In genomic region chr9:109244179-109245132, GRCh38 we compare ENCODE assay signal across 7 cellular contexts.
DNase-seq lines count a peak whose midpoint lies in the region; ATAC-seq, FAIRE-seq and TF ChIP-seq lines count a peak whose summit lies in the region.

No MANE protein-coding gene starts in this region.

- DNase-seq in GM13977 (ENCODE audit: low spot score), result peak; percentile 73
- peak; percentile 25 for DNase-seq in NCI-H187 treated with DMSO at 0.1 percent for 48 hours (lab: John Stamatoyannopoulos, UW)
- peak; percentile 40 for DNase-seq in mammary epithelial cell
- DNase-seq in kidney, result peak; percentile 82
- peak; percentile 39 for DNase-seq in stimulated activated CD4-positive, alpha-beta T cell treated with anti-CD3 and anti-CD28 coated beads, Interleukin-2, amount 100 ng/mL, for 4 hours (ENCODE audit: low read depth)

- H3K4me3 ChIP-seq in mammary epithelial cell (replicated peaks in 1 of 3; ENCODE audit: insufficient read depth in 1 of 3, low read depth in 2 of 3, low read length in 3 of 3) (no peak overlapping the region), kidney (ENCODE audit: low read length in 2 of 2) (no peak overlapping the region)

- H3K4me1 ChIP-seq in mammary epithelial cell (ENCODE audit: insufficient read depth, low read length), result no peaks in the 10 kb centered on the region
- no peaks in the 10 kb centered on the region for H3K4me1 ChIP-seq in kidney (ENCODE audit: control insufficient read depth in 1 of 2, insufficient read depth in 1 of 2, low read depth in 1 of 2, low read length in 2 of 2)

- dilution Hi-C loops in mammary epithelial cell (cut with HindIII; ENCODE audit: low sequenced_read_pairs), result loop anchor here (5.0 kb wide), 4 partner anchors 33 to 92 kb away; partner anchors contain the start of gene EPB41L4B

- H3K9ac ChIP-seq in mammary epithelial cell (ENCODE audit: insufficient read depth, low read length) (no peak overlapping the region), kidney (ENCODE audit: low read length in 2 of 2) (no peak overlapping the region)

- TF ChIP-seq CTCF in GM13977 (IDR thresholded peaks at IDR 0.05; ENCODE audit: extremely low read depth, insufficient read depth, missing control alignments) (peak; percentile 94), VCaP (conservative IDR thresholded peaks at IDR 0.05) (peak; percentile 99), mammary epithelial cell (conservative IDR thresholded peaks at IDR 0.05 in 1 of 2, IDR thresholded peaks at IDR 0.05 in 1 of 2; ENCODE audit: extremely low read depth in 1 of 2, insufficient read depth in 1 of 2, low read depth in 1 of 2, low read length in 2 of 2) (peak; percentile 93 to 98), kidney (IDR thresholded peaks at IDR 0.05; ENCODE audit: borderline replicate concordance, extremely low read depth, insufficient read depth) (peak; percentile 85)

- no peak overlapping the region for H2AFZ ChIP-seq in mammary epithelial cell (ENCODE audit: low read depth, low read length)

- CTCF ChIA-PET in mammary epithelial cell (lab: Charles Lee; ENCODE audit: low non-redundant PET), result no interaction called here

- H3K4me2 ChIP-seq in mammary epithelial cell (ENCODE audit: insufficient read depth, low read depth, low read length), result no peak overlapping the region

- H4K20me1 ChIP-seq in mammary epithelial cell (ENCODE audit: insufficient read depth, low read length), result no peaks in the 10 kb centered on the region

- H3K27me3 ChIP-seq in mammary epithelial cell (ENCODE audit: insufficient read depth, low read length), result no peaks in the 10 kb centered on the region

- no peak for FAIRE-seq in kidney (lab: Jason Lieb, UNC)

- H3K36me3 ChIP-seq in mammary epithelial cell (ENCODE audit: insufficient read depth, low read length) (no peaks in the 10 kb centered on the region), kidney (ENCODE audit: control insufficient read depth in 1 of 2, insufficient read depth in 2 of 2, low read length in 2 of 2) (no peaks in the 10 kb centered on the region)

- 32% methylated on average over 7 of the region's 9 CpGs for WGBS in mammary epithelial cell (ENCODE audit: low coverage, missing lambda C conversion rate)

- peak; percentile 65 for ATAC-seq in HG02840 (IDR thresholded peaks at IDR 0.05; ENCODE audit: low FRiP score, unreplicated experiment)

- intact Hi-C loops in mammary epithelial cell (cut with micrococcal nuclease), result loop anchor here (1.0 to 5.0 kb wide), 4 partner anchors 77 to 278 kb away; partner anchors contain the start of gene EPB41L4B
- intact Hi-C loops in kidney (cut with DNase I), result loop anchor here (10.0 kb wide), 1 partner anchor 70 kb away; no protein-coding TSS in a partner anchor

- no peaks in the 10 kb centered on the region for H3K79me2 ChIP-seq in mammary epithelial cell (ENCODE audit: insufficient read depth, low read length)

- H3K9me3 ChIP-seq in mammary epithelial cell (replicated peaks; ENCODE audit: insufficient read depth, low read length) (no peaks in the 10 kb centered on the region), kidney (ENCODE audit: control insufficient read depth in 1 of 2, low read length in 2 of 2) (no peaks in the 10 kb centered on the region)

- in situ Hi-C loops in GM13977 (cut with MboI; ENCODE audit: low pct_unique_long_range_greater_than_20kb, low sequenced_read_pairs, unreplicated experiment) (no loop called here), mammary epithelial cell (cut with MboI; ENCODE audit: low sequenced_read_pairs in 2 of 2) (no loop called here)

- H3K27ac ChIP-seq in VCaP, result peak overlapping the region; percentile 21; the same call in 1 of the 2 replicates
- H3K27ac ChIP-seq in mammary epithelial cell (ENCODE audit: insufficient read depth, low read depth, low read length), result no peak overlapping the region
- H3K27ac ChIP-seq in kidney (ENCODE audit: low read depth in 2 of 2, low read length in 2 of 2), result no peak overlapping the region

- no TSS peak for BruUV-seq in mammary epithelial cell (replicated peaks; lab: Mats Ljungman, UMichigan)

Comparison
In these comparisons a context has a peak if more than half of its experiments do, and no peak if none do; other contexts are left out.
1. DNase-seq: peak in every context shown above with its lines; median percentile 82 in kidney; 73 in GM13977; 40 in mammary epithelial cell; 39 in stimulated activated CD4-positive, alpha-beta T cell treated with anti-CD3 and anti-CD28 coated beads, Interleukin-2, amount 100 ng/mL, for 4 hours; 25 in NCI-H187 treated with DMSO at 0.1 percent for 48 hours.